Comparison of ENCODE assay signal across 10 cellular contexts in the genomic region with DNA sequence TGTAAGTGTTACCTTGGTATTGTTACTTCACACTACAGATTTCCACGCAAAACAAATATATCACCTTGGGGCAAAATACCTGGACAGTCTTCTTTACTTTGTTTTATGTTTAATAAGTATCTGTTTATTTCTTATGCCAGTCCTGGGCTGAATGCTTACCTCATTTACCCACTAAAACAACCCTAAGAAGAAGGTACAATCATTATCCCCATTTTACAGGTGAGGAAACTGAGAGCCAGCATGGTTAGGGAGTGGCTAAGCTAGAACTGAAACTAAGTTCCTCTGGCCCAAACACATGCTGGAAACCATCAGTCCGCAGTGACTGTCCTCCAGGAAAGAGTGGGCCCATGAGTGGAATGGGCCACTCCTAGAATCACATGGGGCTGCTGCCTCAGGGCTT. TPM values are rescaled to one million over a fixed set of nuclear protein-coding genes. Genes with fewer than 3 reads are reported as not detected.
"Had no signal": no experiment of that assay in that cellular context is flagged by ENCODE, and none has a peak within 500 bp of the region (broad histone marks: within the 10 kb centered on the region; RNA-seq: fewer than 3 reads in every experiment).

No MANE protein-coding gene starts in this region.

- H3K9ac ChIP-seq: KMS-11 had no signal

- H3K27ac ChIP-seq: HL-60, KMS-11 had no signal

- DNase-seq: IMR-90, Karpas-422, Kasumi-1, KBM-7, KG1 had no signal

- FAIRE-seq: HTR-8/SVneo had no signal

- H3K4me2 ChIP-seq: KMS-11 had no signal

RNA-seq across cellular contexts. Expression of gene GUCA2B, which starts 13.0 kb away (rescaled TPM):
- total RNA-seq: HT1080, IMR-90 had no signal
- polyA plus RNA-seq: IgD-negative memory B cell, IMR-90 had no signal

RNA-seq across cellular contexts. Expression of gene GUCA2A, which starts 24.4 kb away (rescaled TPM):
- total RNA-seq: IMR-90 had no signal
- polyA plus RNA-seq: IgD-negative memory B cell, IMR-90 had no signal
